26 cellular contexts compared by ENCODE assay signal in genomic region chr9:81073821-81074220, GRCh38.
"Had no signal": no experiment of that assay in that cellular context is flagged by ENCODE, and none has a peak within 500 bp of the region (broad histone marks: within the 10 kb centered on the region; RNA-seq: fewer than 3 reads in every experiment).

No MANE protein-coding gene starts in this region.

- H3K36me3 ChIP-seq: neural progenitor cell, ovary, right lobe of liver, sigmoid colon, stomach, thoracic aorta, thyroid gland, tibial nerve, upper lobe of left lung had no signal

- H3K4me2 ChIP-seq: neural progenitor cell had no signal

- H3K79me2 ChIP-seq: parathyroid adenoma had no signal

- H3K27ac ChIP-seq: neural progenitor cell, ovary, parathyroid adenoma, psoas muscle, right lobe of liver, sigmoid colon, stomach, thoracic aorta, thyroid gland, tibial nerve, upper lobe of left lung had no signal

- H3K4me1 ChIP-seq: neural progenitor cell, parathyroid adenoma, psoas muscle, right lobe of liver, stomach, thyroid gland, tibial nerve, upper lobe of left lung had no signal

- H3K27me3 ChIP-seq: neural progenitor cell, ovary, right lobe of liver, sigmoid colon, stomach, thyroid gland, tibial nerve, upper lobe of left lung had no signal

- DNase-seq: naive thymus-derived CD8-positive, alpha-beta T cell; occipital lobe; ovary; posterior cingulate gyrus; psoas muscle; right cardiac atrium; right lobe of liver; sigmoid colon; small intestine; stimulated activated CD4-positive, alpha-beta T cell treated with anti-CD3 and anti-CD28 coated beads, Interleukin-15, amount 100 ng/mL, for 24 hours; stimulated activated CD4-positive, alpha-beta T cell treated with anti-CD3 and anti-CD28 coated beads, Interleukin-2, amount 100 ng/mL, for 24 hours; stimulated activated CD4-positive, alpha-beta T cell treated with anti-CD3 and anti-CD28 coated beads, Interleukin-2, amount 100 ng/mL, for 48 hours; stimulated activated CD4-positive, alpha-beta T cell treated with anti-CD3 and anti-CD28 coated beads, Interleukin-4, amount 100 ng/mL, for 24 hours; stimulated activated naive B cell treated with anti-CD40 and anti-IgM and Interleukin-4, amounts not matched to agents 10 μg/mL and 1 μg/mL and 100 μg/mL, for 72 hours; stimulated activated naive CD4-positive, alpha-beta T cell treated with Interleukin-2 at 50 U/mL for 16 hours; stomach; thyroid gland; trophoblast cell; upper lobe of left lung had no signal

- H3K9ac ChIP-seq: neural progenitor cell, parathyroid adenoma had no signal

- ATAC-seq: naive thymus-derived CD8-positive, alpha-beta T cell; natural killer cell treated with Interleukin-12 subunit alpha and Interleukin-12 subunit beta and Interleukin-15 and Interleukin-18, amount 100 ng/mL, for 72 hours; psoas muscle; right cardiac atrium; right lobe of liver; stimulated activated effector memory CD8-positive, alpha-beta T cell treated with anti-CD3 and anti-CD28 coated beads, Interleukin-12 subunit alpha, Interleukin-12 subunit beta, amount 100 ng/mL, for 72 hours; stimulated activated naive B cell treated with anti-CD40 and anti-IgM and Interleukin-4, amounts not matched to agents 10 μg/mL and 1 μg/mL and 100 μg/mL, for 72 hours had no signal

- H2AFZ ChIP-seq: neural progenitor cell, parathyroid adenoma had no signal

- H3K9me3 ChIP-seq: ovary, psoas muscle, right lobe of liver, sigmoid colon, stomach, thoracic aorta, thyroid gland, tibial nerve, upper lobe of left lung had no signal

- H3K4me3 ChIP-seq: neural progenitor cell, ovary, psoas muscle, right lobe of liver, sigmoid colon, stomach, thoracic aorta, thyroid gland, tibial nerve, upper lobe of left lung had no signal

- FAIRE-seq: small intestine, urothelium cell line had no signal
